In genomic region chr2:206379321-206379720, GRCh38 we compare ENCODE assay signal across 22 cellular contexts.
"Had no signal": no experiment of that assay in that cellular context is flagged by ENCODE, and none has a peak within 500 bp of the region (broad histone marks: within the 10 kb centered on the region; RNA-seq: fewer than 3 reads in every experiment).

No MANE protein-coding gene starts in this region.

- H3K4me1 Mint-ChIP-seq: activated naive CD4-positive, alpha-beta T cell treated with anti-CD3 and anti-CD28 coated beads, Interleukin-2, amount 10 ng/mL, durations not matched to agents 7 days and 5 days; activated naive CD8-positive, alpha-beta T cell treated with anti-CD3 and anti-CD28 coated beads, Interleukin-2, amount 50 U/mL, for 24 hours; naive thymus-derived CD4-positive, alpha-beta T cell had no signal

- H3K27ac Mint-ChIP-seq: activated naive CD4-positive, alpha-beta T cell treated with anti-CD3 and anti-CD28 coated beads, Interleukin-2, amount 10 ng/mL, durations not matched to agents 7 days and 5 days; activated naive CD8-positive, alpha-beta T cell treated with anti-CD3 and anti-CD28 coated beads, Interleukin-2, amount 50 U/mL, for 24 hours; effector memory CD8-positive, alpha-beta T cell; naive thymus-derived CD4-positive, alpha-beta T cell; T-helper 1 cell treated with Interleukin-12 subunit alpha and Interleukin-12 subunit beta and Interleukin-4 antibody, amounts not matched to agents 30 μg/mL and 1 μg/mL, for 36 hours had no signal

- ATAC-seq: activated naive CD8-positive, alpha-beta T cell treated with anti-CD3 and anti-CD28 coated beads, Interleukin-2, amount 50 U/mL, for 24 hours; activated T-cell treated with anti-CD3 and anti-CD28 coated beads, Interleukin-2, amount 50 U/mL, for 4 hours; effector memory CD8-positive, alpha-beta T cell; left lobe of liver; naive thymus-derived CD4-positive, alpha-beta T cell had no signal

- H3K27me3 Mint-ChIP-seq: activated naive CD4-positive, alpha-beta T cell treated with anti-CD3 and anti-CD28 coated beads, Interleukin-2, amount 10 ng/mL, durations not matched to agents 7 days and 5 days; activated naive CD8-positive, alpha-beta T cell treated with anti-CD3 and anti-CD28 coated beads, Interleukin-2, amount 50 U/mL, for 24 hours had no signal

- H3K27me3 ChIP-seq: esophagus squamous epithelium, ovary, sigmoid colon, thyroid gland had no signal

- H3K4me1 ChIP-seq: esophagus squamous epithelium, sigmoid colon, thyroid gland had no signal

- H3K4me3 ChIP-seq: esophagus squamous epithelium, ovary, sigmoid colon, thyroid gland had no signal

- H3K9me3 ChIP-seq: ovary, thyroid gland had no signal

- H3K36me3 ChIP-seq: esophagus squamous epithelium, ovary, sigmoid colon, thyroid gland had no signal

- DNase-seq: activated CD4-positive, alpha-beta T cell treated with anti-CD3 and anti-CD28 coated beads, Interleukin-2, amount 50 U/mL, for 1 hour; activated CD4-positive, CD25-positive, alpha-beta regulatory T cell treated with anti-CD3 and anti-CD28 coated beads, Interleukin-2, amount 50 U/mL, for 72 hours; activated CD8-positive, alpha-beta memory T cell treated with anti-CD3 and anti-CD28 coated beads, Interleukin-2, amount 50 U/mL, for 4 hours; activated naive CD4-positive, alpha-beta T cell treated with anti-CD3 and anti-CD28 coated beads, Interleukin-2, amount 10 ng/mL, durations not matched to agents 7 days and 5 days; activated naive CD8-positive, alpha-beta T cell treated with anti-CD3 and anti-CD28 coated beads, Interleukin-2, amount 50 U/mL, for 24 hours; activated T-cell treated with anti-CD3 and anti-CD28 coated beads, Interleukin-2, amount 50 U/mL, for 4 hours; anterior cingulate cortex; caudate nucleus; effector memory CD8-positive, alpha-beta T cell; esophagus squamous epithelium; hypothalamus; naive thymus-derived CD4-positive, alpha-beta T cell; ovary; sigmoid colon; stimulated activated CD4-positive, alpha-beta T cell treated with anti-CD3 and anti-CD28 coated beads, Interleukin-12 subunit alpha, Interleukin-12 subunit beta, amount 100 ng/mL, for 4 hours; stimulated activated CD4-positive, alpha-beta T cell treated with anti-CD3 and anti-CD28 coated beads, Interleukin-1b, Interleukin-23, amount 100 ng/mL, for 48 hours; stimulated activated CD8-positive, alpha-beta memory T cell treated with anti-CD3 and anti-CD28 coated beads, Interleukin-4, amount 100 ng/mL, for 48 hours; stimulated activated naive CD4-positive, alpha-beta T cell; thyroid gland had no signal

- H3K27ac ChIP-seq: esophagus squamous epithelium, ovary, thyroid gland had no signal

- H3K36me3 Mint-ChIP-seq: activated naive CD4-positive, alpha-beta T cell treated with anti-CD3 and anti-CD28 coated beads, Interleukin-2, amount 10 ng/mL, durations not matched to agents 7 days and 5 days had no signal

- H3K4me3 Mint-ChIP-seq: activated naive CD4-positive, alpha-beta T cell treated with anti-CD3 and anti-CD28 coated beads, Interleukin-2, amount 10 ng/mL, durations not matched to agents 7 days and 5 days; activated naive CD8-positive, alpha-beta T cell treated with anti-CD3 and anti-CD28 coated beads, Interleukin-2, amount 50 U/mL, for 24 hours; activated T-cell treated with anti-CD3 and anti-CD28 coated beads, Interleukin-2, amount 50 U/mL, for 4 hours; brain; effector memory CD8-positive, alpha-beta T cell; naive thymus-derived CD4-positive, alpha-beta T cell; T-helper 1 cell treated with Interleukin-12 subunit alpha and Interleukin-12 subunit beta and Interleukin-4 antibody, amounts not matched to agents 30 μg/mL and 1 μg/mL, for 36 hours had no signal
